Comparison of ENCODE assay signal across 8 cellular contexts in genomic region chr6:157317129-157317814, GRCh38. TPM values are rescaled to one million over a fixed set of nuclear protein-coding genes. Genes with fewer than 3 reads are reported as not detected.
DNase-seq lines count a peak whose midpoint lies in the region; TF ChIP-seq lines count a peak whose summit lies in the region.

No MANE protein-coding gene starts in this region.

- H3K36me3 ChIP-seq in osteoblast (ENCODE audit: insufficient read depth, low read length) (peaks cover 35% of the 10 kb centered on the region), MM.1S (replicated peaks; ENCODE audit: insufficient read depth, low read length) (no peaks in the 10 kb centered on the region), H7 (replicated peaks; ENCODE audit: control insufficient read depth, insufficient read depth, low read length) (peaks cover 22% of the 10 kb centered on the region)

- no peaks in the 10 kb centered on the region for H3K9me2 ChIP-seq in MM.1S (replicated peaks; ENCODE audit: insufficient read depth, low read length)

- intact Hi-C loops in dorsolateral prefrontal cortex (cut with DNase I): loop anchor here in 1 of 2 donors (10.0 kb wide), 2 partner anchors 628 to 748 kb away; no protein-coding TSS in a partner anchor

- H3K9me3 ChIP-seq in osteoblast (ENCODE audit: low read depth, low read length): no peaks in the 10 kb centered on the region
- no peaks in the 10 kb centered on the region for H3K9me3 ChIP-seq in MM.1S (replicated peaks; ENCODE audit: insufficient read depth, low read length)

- no peaks in the 10 kb centered on the region for H4K20me1 ChIP-seq in osteoblast (ENCODE audit: insufficient read depth, low read length)
- no peaks in the 10 kb centered on the region for H4K20me1 ChIP-seq in MM.1S (ENCODE audit: insufficient read depth, low read length)

- peak; percentile 77 for DNase-seq in AG08396 (ENCODE audit: low spot score)
- peak; percentile 50 for DNase-seq in LoVo (ENCODE audit: low spot score)
- DNase-seq in dorsolateral prefrontal cortex: peak in 7 of 10 donors; percentile 54 to 84 (median 67)
- peak; percentile 89 for DNase-seq in osteoblast (ENCODE audit: insufficient read length, low spot score, missing footprints)
- no peak for DNase-seq in T-helper 1 cell
- no peak for DNase-seq in MM.1S
- no peak for DNase-seq in H7
- DNase-seq in SIG-M5 treated with dmso at 0.1 percent for 504 hours (lab: John Stamatoyannopoulos, UW; ENCODE audit: unreplicated experiment): no peak

- H3K27ac ChIP-seq in dorsolateral prefrontal cortex (peak overlapping the region; percentile 1 to 89 (median 77)), osteoblast (ENCODE audit: low read depth, low read length) (peak overlapping the region; percentile 36), MM.1S (ENCODE audit: low read length) (no peak overlapping the region)

- H3K79me2 ChIP-seq in osteoblast (ENCODE audit: insufficient read depth, low read length): peaks cover 4% of the 10 kb centered on the region
- no peaks in the 10 kb centered on the region for H3K79me2 ChIP-seq in MM.1S (ENCODE audit: low read length)

- TF ChIP-seq CTCF in dorsolateral prefrontal cortex (IDR thresholded peaks at IDR 0.05 in 54 of 56, conservative IDR thresholded peaks at IDR 0.05 in 2 of 56; ENCODE audit: low read depth in 1 of 56, partially characterized antibody in 56 of 56): peak in 2 of 56 donors; percentile 11 to 29
- no peak for TF ChIP-seq CTCF in osteoblast (IDR thresholded peaks at IDR 0.05; ENCODE audit: extremely low read depth, low read depth, low read length)
- TF ChIP-seq CTCF in MM.1S (IDR thresholded peaks at IDR 0.05; ENCODE audit: low read length): no peak

- H3K9ac ChIP-seq in MM.1S (ENCODE audit: low read length): no peak overlapping the region

- H3K27me3 ChIP-seq in dorsolateral prefrontal cortex: no peaks in the 10 kb centered on the region
- no peaks in the 10 kb centered on the region for H3K27me3 ChIP-seq in osteoblast (ENCODE audit: insufficient read depth, low read length)
- no peaks in the 10 kb centered on the region for H3K27me3 ChIP-seq in MM.1S (replicated peaks; ENCODE audit: insufficient read depth, low read length)
- H3K27me3 ChIP-seq in H7 (ENCODE audit: control insufficient read depth, insufficient read depth, low read length): no peaks in the 10 kb centered on the region

- H3K4me2 ChIP-seq in osteoblast (ENCODE audit: insufficient read depth, low read length): no peak overlapping the region
- no peak overlapping the region for H3K4me2 ChIP-seq in MM.1S (ENCODE audit: low read depth, low read length)

- H3F3A ChIP-seq in MM.1S (ENCODE audit: insufficient read depth, low read length): no peaks in the 10 kb centered on the region

- H3K4me3 ChIP-seq in dorsolateral prefrontal cortex (no peak overlapping the region), osteoblast (ENCODE audit: insufficient read depth, low read length) (no peak overlapping the region), MM.1S (ENCODE audit: low read length) (no peak overlapping the region), H7 (ENCODE audit: insufficient read depth, low read depth, low read length) (no peak overlapping the region)

- peaks cover 11% of the 10 kb centered on the region for H3K4me1 ChIP-seq in osteoblast (ENCODE audit: insufficient read depth, low read length)
- H3K4me1 ChIP-seq in MM.1S (ENCODE audit: low read length): no peaks in the 10 kb centered on the region

- H2AFZ ChIP-seq in osteoblast (ENCODE audit: low read length): no peak overlapping the region
- H2AFZ ChIP-seq in MM.1S (ENCODE audit: low read length): no peak overlapping the region

RNA-seq across cellular contexts. Expression of gene TMEM242, which starts 6.0 kb away (rescaled TPM):
- total RNA-seq in dorsolateral prefrontal cortex (10 to 100 TPM; 10.7 to 28.5 (median 20.7) TPM), osteoblast (5.6 and 6.2 TPM in 2 replicates)
- 4.6 and 6.5 TPM in 2 replicates for total RNA-seq in H7 (2014; rRNA removed; shearing (Covaris generic))

Comparison
In these comparisons a context has a peak if more than half of its experiments do, and no peak if none do; other contexts are left out.
1. DNase-seq: peak in AG08396 (single experiment), LoVo (single experiment), dorsolateral prefrontal cortex (7 of 10) and osteoblast (single experiment); none in T-helper 1 cell (0 of 5), MM.1S (single experiment), H7 (single experiment) and SIG-M5 treated with dmso at 0.1 percent for 504 hours (single experiment).